1 cellular context compared by ENCODE assay signal in the genomic region with DNA sequence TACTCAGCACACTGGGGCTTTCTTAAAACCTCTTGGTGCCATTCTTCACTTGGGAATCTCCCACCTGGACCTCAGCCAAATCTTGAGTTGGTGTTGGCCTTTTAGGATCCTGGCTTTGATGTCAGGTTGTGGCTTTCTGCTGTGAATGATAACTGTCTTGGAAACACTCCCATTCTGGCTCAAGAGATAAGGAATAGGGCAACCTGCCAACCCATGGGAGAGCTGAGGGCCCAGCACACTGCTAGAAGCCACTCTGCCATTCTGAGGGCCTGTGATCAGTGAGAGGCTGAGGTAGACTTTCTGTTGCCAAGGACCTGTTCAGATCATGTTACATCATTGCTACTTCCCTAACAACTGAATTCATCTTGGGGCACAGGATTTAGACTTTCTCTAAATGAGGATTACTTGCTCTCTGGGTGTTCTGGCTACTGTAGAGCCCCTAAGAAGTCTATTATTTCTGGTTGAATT.
A peak's percentile ranks its signal among the peaks of the same experiment; 100 is the strongest.
TF ChIP-seq lines count a peak whose summit lies in the region.

No MANE protein-coding gene starts in this region.

TF ChIP-seq in HEK293, 187 proteins besides CTCF, POLR2A, EP300 and RAD21 (continued from another document and continues in another):
- TF ChIP-seq, protein P1, sequence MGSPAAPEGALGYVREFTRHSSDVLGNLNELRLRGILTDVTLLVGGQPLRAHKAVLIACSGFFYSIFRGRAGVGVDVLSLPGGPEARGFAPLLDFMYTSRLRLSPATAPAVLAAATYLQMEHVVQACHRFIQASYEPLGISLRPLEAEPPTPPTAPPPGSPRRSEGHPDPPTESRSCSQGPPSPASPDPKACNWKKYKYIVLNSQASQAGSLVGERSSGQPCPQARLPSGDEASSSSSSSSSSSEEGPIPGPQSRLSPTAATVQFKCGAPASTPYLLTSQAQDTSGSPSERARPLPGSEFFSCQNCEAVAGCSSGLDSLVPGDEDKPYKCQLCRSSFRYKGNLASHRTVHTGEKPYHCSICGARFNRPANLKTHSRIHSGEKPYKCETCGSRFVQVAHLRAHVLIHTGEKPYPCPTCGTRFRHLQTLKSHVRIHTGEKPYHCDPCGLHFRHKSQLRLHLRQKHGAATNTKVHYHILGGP (tag by site-specific recombination; IDR thresholded peaks at IDR 0.05), result peak; percentile 70; the same call in 1 of the 2 replicates
- TF ChIP-seq, protein P2, sequence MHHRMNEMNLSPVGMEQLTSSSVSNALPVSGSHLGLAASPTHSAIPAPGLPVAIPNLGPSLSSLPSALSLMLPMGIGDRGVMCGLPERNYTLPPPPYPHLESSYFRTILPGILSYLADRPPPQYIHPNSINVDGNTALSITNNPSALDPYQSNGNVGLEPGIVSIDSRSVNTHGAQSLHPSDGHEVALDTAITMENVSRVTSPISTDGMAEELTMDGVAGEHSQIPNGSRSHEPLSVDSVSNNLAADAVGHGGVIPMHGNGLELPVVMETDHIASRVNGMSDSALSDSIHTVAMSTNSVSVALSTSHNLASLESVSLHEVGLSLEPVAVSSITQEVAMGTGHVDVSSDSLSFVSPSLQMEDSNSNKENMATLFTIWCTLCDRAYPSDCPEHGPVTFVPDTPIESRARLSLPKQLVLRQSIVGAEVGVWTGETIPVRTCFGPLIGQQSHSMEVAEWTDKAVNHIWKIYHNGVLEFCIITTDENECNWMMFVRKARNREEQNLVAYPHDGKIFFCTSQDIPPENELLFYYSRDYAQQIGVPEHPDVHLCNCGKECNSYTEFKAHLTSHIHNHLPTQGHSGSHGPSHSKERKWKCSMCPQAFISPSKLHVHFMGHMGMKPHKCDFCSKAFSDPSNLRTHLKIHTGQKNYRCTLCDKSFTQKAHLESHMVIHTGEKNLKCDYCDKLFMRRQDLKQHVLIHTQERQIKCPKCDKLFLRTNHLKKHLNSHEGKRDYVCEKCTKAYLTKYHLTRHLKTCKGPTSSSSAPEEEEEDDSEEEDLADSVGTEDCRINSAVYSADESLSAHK (tag by site-specific recombination; IDR thresholded peaks at IDR 0.05), result peak; percentile 70; the same call in 1 of the 2 replicates
- TF ChIP-seq ZBTB8A (tag by site-specific recombination; IDR thresholded peaks at IDR 0.05) (peak; percentile 69), ZSCAN30 (tag by site-specific recombination; IDR thresholded peaks at IDR 0.05) (peak; percentile 79; the same call in 1 of the 2 replicates), ZNF394 (tag by site-specific recombination; IDR thresholded peaks at IDR 0.05; ENCODE audit: borderline replicate concordance) (no peak), ZNF610 (tag by site-specific recombination; IDR thresholded peaks at IDR 0.05; ENCODE audit: borderline replicate concordance) (peak; percentile 67), ZNF626 (tag by site-specific recombination; IDR thresholded peaks at IDR 0.05) (no peak), ZNF792 (tag by site-specific recombination; IDR thresholded peaks at IDR 0.05) (no peak), ZNF169 (tag by site-specific recombination; IDR thresholded peaks at IDR 0.05) (no peak), MZF1 (tag by site-specific recombination; IDR thresholded peaks at IDR 0.05; ENCODE audit: borderline replicate concordance) (peak; percentile 99), ZNF133 (tag by site-specific recombination; IDR thresholded peaks at IDR 0.05) (no peak), ZNF707 (tag by site-specific recombination; IDR thresholded peaks at IDR 0.05) (no peak), RBAK (tag by site-specific recombination; IDR thresholded peaks at IDR 0.05) (no peak), TCF7L2 (IDR thresholded peaks at IDR 0.05; ENCODE audit: borderline replicate concordance, low read depth, low read length) (peak; percentile 87), ZNF146 (tag by site-specific recombination; IDR thresholded peaks at IDR 0.05) (no peak), OSR2 (tag by site-specific recombination; IDR thresholded peaks at IDR 0.05) (peak; percentile 99), ZNF184 (tag by site-specific recombination; IDR thresholded peaks at IDR 0.05) (peak; percentile 38; the same call in 1 of the 2 replicates), YY1 (tag by site-specific recombination; IDR thresholded peaks at IDR 0.05) (no peak), ZNF843 (tag by site-specific recombination; IDR thresholded peaks at IDR 0.05) (peak; percentile 89), ZNF555 (tag by site-specific recombination; conservative IDR thresholded peaks at IDR 0.05) (no peak), SCRT2 (tag by site-specific recombination; IDR thresholded peaks at IDR 0.05) (peak; percentile 95), ZBTB48 (tag by site-specific recombination; IDR thresholded peaks at IDR 0.05) (peak; percentile 98), ZNF600 (tag by site-specific recombination; IDR thresholded peaks at IDR 0.05) (peak; percentile 99), ZNF776 (tag by site-specific recombination; IDR thresholded peaks at IDR 0.05; ENCODE audit: borderline replicate concordance) (no peak), ZNF48 (tag by site-specific recombination; IDR thresholded peaks at IDR 0.05) (no peak), ZNF239 (tag by site-specific recombination; IDR thresholded peaks at IDR 0.05) (no peak), ZNF202 (tag by site-specific recombination; IDR thresholded peaks at IDR 0.05; ENCODE audit: borderline replicate concordance) (no peak), ZNF23 (tag by site-specific recombination; IDR thresholded peaks at IDR 0.05; ENCODE audit: borderline replicate concordance) (no peak), IKZF3 (tag by site-specific recombination; IDR thresholded peaks at IDR 0.05) (peak; percentile 85), ZNF747 (tag by site-specific recombination; IDR thresholded peaks at IDR 0.05) (no peak), ZNF138 (tag by site-specific recombination; IDR thresholded peaks at IDR 0.05; ENCODE audit: borderline replicate concordance) (no peak)
- TF ChIP-seq, protein P3, sequence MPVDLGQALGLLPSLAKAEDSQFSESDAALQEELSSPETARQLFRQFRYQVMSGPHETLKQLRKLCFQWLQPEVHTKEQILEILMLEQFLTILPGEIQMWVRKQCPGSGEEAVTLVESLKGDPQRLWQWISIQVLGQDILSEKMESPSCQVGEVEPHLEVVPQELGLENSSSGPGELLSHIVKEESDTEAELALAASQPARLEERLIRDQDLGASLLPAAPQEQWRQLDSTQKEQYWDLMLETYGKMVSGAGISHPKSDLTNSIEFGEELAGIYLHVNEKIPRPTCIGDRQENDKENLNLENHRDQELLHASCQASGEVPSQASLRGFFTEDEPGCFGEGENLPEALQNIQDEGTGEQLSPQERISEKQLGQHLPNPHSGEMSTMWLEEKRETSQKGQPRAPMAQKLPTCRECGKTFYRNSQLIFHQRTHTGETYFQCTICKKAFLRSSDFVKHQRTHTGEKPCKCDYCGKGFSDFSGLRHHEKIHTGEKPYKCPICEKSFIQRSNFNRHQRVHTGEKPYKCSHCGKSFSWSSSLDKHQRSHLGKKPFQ (tag by site-specific recombination; IDR thresholded peaks at IDR 0.05), result peak; percentile 67; the same call in 1 of the 2 replicates
- TF ChIP-seq, protein P4, sequence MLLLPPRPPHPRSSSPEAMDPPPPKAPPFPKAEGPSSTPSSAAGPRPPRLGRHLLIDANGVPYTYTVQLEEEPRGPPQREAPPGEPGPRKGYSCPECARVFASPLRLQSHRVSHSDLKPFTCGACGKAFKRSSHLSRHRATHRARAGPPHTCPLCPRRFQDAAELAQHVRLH (tag by site-specific recombination; IDR thresholded peaks at IDR 0.05), result peak; percentile 64
- TF ChIP-seq, protein P5, sequence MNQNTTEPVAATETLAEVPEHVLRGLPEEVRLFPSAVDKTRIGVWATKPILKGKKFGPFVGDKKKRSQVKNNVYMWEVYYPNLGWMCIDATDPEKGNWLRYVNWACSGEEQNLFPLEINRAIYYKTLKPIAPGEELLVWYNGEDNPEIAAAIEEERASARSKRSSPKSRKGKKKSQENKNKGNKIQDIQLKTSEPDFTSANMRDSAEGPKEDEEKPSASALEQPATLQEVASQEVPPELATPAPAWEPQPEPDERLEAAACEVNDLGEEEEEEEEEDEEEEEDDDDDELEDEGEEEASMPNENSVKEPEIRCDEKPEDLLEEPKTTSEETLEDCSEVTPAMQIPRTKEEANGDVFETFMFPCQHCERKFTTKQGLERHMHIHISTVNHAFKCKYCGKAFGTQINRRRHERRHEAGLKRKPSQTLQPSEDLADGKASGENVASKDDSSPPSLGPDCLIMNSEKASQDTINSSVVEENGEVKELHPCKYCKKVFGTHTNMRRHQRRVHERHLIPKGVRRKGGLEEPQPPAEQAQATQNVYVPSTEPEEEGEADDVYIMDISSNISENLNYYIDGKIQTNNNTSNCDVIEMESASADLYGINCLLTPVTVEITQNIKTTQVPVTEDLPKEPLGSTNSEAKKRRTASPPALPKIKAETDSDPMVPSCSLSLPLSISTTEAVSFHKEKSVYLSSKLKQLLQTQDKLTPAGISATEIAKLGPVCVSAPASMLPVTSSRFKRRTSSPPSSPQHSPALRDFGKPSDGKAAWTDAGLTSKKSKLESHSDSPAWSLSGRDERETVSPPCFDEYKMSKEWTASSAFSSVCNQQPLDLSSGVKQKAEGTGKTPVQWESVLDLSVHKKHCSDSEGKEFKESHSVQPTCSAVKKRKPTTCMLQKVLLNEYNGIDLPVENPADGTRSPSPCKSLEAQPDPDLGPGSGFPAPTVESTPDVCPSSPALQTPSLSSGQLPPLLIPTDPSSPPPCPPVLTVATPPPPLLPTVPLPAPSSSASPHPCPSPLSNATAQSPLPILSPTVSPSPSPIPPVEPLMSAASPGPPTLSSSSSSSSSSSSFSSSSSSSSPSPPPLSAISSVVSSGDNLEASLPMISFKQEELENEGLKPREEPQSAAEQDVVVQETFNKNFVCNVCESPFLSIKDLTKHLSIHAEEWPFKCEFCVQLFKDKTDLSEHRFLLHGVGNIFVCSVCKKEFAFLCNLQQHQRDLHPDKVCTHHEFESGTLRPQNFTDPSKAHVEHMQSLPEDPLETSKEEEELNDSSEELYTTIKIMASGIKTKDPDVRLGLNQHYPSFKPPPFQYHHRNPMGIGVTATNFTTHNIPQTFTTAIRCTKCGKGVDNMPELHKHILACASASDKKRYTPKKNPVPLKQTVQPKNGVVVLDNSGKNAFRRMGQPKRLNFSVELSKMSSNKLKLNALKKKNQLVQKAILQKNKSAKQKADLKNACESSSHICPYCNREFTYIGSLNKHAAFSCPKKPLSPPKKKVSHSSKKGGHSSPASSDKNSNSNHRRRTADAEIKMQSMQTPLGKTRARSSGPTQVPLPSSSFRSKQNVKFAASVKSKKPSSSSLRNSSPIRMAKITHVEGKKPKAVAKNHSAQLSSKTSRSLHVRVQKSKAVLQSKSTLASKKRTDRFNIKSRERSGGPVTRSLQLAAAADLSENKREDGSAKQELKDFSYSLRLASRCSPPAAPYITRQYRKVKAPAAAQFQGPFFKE (tag by site-specific recombination; IDR thresholded peaks at IDR 0.05; ENCODE audit: borderline replicate concordance), result no peak
- TF ChIP-seq, protein P6, sequence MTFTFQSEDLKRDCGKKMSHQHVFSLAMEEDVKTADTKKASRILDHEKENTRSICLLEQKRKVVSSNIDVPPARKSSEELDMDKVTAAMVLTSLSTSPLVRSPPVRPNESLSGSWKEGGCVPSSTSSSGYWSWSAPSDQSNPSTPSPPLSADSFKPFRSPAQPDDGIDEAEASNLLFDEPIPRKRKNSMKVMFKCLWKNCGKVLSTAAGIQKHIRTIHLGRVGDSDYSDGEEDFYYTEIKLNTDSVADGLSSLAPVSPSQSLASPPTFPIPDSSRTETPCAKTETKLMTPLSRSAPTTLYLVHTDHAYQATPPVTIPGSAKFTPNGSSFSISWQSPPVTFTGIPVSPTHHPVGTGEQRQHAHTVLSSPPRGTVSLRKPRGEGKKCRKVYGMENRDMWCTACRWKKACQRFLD (tag by site-specific recombination; IDR thresholded peaks at IDR 0.05), result no peak
- TF ChIP-seq, protein P7, sequence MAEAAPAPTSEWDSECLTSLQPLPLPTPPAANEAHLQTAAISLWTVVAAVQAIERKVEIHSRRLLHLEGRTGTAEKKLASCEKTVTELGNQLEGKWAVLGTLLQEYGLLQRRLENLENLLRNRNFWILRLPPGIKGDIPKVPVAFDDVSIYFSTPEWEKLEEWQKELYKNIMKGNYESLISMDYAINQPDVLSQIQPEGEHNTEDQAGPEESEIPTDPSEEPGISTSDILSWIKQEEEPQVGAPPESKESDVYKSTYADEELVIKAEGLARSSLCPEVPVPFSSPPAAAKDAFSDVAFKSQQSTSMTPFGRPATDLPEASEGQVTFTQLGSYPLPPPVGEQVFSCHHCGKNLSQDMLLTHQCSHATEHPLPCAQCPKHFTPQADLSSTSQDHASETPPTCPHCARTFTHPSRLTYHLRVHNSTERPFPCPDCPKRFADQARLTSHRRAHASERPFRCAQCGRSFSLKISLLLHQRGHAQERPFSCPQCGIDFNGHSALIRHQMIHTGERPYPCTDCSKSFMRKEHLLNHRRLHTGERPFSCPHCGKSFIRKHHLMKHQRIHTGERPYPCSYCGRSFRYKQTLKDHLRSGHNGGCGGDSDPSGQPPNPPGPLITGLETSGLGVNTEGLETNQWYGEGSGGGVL (tag by site-specific recombination; IDR thresholded peaks at IDR 0.05), result peak; percentile 51; the same call in 1 of the 2 replicates
- TF ChIP-seq, protein P8, sequence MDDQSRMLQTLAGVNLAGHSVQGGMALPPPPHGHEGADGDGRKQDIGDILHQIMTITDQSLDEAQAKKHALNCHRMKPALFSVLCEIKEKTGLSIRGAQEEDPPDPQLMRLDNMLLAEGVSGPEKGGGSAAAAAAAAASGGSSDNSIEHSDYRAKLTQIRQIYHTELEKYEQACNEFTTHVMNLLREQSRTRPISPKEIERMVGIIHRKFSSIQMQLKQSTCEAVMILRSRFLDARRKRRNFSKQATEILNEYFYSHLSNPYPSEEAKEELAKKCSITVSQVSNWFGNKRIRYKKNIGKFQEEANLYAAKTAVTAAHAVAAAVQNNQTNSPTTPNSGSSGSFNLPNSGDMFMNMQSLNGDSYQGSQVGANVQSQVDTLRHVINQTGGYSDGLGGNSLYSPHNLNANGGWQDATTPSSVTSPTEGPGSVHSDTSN (CRISPR knock-in tag; IDR thresholded peaks at IDR 0.05), result no peak
- TF ChIP-seq, protein P9, sequence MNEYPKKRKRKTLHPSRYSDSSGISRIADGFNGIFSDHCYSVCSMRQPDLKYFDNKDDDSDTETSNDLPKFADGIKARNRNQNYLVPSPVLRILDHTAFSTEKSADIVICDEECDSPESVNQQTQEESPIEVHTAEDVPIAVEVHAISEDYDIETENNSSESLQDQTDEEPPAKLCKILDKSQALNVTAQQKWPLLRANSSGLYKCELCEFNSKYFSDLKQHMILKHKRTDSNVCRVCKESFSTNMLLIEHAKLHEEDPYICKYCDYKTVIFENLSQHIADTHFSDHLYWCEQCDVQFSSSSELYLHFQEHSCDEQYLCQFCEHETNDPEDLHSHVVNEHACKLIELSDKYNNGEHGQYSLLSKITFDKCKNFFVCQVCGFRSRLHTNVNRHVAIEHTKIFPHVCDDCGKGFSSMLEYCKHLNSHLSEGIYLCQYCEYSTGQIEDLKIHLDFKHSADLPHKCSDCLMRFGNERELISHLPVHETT (tag by site-specific recombination; IDR thresholded peaks at IDR 0.05), result no peak
- TF ChIP-seq, protein P10, sequence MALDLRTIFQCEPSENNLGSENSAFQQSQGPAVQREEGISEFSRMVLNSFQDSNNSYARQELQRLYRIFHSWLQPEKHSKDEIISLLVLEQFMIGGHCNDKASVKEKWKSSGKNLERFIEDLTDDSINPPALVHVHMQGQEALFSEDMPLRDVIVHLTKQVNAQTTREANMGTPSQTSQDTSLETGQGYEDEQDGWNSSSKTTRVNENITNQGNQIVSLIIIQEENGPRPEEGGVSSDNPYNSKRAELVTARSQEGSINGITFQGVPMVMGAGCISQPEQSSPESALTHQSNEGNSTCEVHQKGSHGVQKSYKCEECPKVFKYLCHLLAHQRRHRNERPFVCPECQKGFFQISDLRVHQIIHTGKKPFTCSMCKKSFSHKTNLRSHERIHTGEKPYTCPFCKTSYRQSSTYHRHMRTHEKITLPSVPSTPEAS (tag by site-specific recombination; IDR thresholded peaks at IDR 0.05), result no peak
